Comparison of ENCODE assay signal across 1 cellular context in the genomic region with DNA sequence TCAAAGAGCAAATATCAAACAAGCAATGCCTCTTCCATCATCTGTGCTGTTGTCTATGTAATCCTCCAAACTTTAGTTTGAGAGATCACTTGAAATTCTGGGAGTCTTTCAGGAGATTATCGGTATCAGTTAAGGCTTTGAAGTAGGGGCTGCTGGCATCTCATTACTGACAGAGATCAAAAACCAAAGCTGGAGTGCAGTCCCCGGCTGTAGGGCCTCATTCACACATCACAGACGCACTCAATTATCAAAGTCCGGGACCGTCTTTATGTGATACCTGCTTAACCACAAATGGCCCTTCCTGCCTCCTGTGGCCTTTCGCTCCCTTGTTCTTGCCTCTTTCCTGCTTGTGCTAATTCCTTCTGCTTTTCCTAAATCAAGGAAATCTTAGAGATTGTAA.
TF ChIP-seq lines count a peak whose summit lies in the region.

No MANE protein-coding gene starts in this region.

TF ChIP-seq in WTC11, 78 proteins besides CTCF, POLR2A, EP300 and RAD21:
- TF ChIP-seq, protein P1, sequence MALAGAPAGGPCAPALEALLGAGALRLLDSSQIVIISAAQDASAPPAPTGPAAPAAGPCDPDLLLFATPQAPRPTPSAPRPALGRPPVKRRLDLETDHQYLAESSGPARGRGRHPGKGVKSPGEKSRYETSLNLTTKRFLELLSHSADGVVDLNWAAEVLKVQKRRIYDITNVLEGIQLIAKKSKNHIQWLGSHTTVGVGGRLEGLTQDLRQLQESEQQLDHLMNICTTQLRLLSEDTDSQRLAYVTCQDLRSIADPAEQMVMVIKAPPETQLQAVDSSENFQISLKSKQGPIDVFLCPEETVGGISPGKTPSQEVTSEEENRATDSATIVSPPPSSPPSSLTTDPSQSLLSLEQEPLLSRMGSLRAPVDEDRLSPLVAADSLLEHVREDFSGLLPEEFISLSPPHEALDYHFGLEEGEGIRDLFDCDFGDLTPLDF (CRISPR knock-in tag; IDR thresholded peaks at IDR 0.05), result no peak
- no peak for TF ChIP-seq NR1H2 (CRISPR knock-in tag; IDR thresholded peaks at IDR 0.05)
- no peak for TF ChIP-seq TEAD4 (CRISPR knock-in tag; IDR thresholded peaks at IDR 0.05)
- TF ChIP-seq, protein P2, sequence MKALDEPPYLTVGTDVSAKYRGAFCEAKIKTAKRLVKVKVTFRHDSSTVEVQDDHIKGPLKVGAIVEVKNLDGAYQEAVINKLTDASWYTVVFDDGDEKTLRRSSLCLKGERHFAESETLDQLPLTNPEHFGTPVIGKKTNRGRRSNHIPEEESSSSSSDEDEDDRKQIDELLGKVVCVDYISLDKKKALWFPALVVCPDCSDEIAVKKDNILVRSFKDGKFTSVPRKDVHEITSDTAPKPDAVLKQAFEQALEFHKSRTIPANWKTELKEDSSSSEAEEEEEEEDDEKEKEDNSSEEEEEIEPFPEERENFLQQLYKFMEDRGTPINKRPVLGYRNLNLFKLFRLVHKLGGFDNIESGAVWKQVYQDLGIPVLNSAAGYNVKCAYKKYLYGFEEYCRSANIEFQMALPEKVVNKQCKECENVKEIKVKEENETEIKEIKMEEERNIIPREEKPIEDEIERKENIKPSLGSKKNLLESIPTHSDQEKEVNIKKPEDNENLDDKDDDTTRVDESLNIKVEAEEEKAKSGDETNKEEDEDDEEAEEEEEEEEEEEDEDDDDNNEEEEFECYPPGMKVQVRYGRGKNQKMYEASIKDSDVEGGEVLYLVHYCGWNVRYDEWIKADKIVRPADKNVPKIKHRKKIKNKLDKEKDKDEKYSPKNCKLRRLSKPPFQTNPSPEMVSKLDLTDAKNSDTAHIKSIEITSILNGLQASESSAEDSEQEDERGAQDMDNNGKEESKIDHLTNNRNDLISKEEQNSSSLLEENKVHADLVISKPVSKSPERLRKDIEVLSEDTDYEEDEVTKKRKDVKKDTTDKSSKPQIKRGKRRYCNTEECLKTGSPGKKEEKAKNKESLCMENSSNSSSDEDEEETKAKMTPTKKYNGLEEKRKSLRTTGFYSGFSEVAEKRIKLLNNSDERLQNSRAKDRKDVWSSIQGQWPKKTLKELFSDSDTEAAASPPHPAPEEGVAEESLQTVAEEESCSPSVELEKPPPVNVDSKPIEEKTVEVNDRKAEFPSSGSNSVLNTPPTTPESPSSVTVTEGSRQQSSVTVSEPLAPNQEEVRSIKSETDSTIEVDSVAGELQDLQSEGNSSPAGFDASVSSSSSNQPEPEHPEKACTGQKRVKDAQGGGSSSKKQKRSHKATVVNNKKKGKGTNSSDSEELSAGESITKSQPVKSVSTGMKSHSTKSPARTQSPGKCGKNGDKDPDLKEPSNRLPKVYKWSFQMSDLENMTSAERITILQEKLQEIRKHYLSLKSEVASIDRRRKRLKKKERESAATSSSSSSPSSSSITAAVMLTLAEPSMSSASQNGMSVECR (CRISPR knock-in tag; IDR thresholded peaks at IDR 0.05; ENCODE audit: borderline replicate concordance), result no peak
TF ChIP-seq in WTC11: peak in this region for 0.
